ENCODE assay signal across 8 cellular contexts in genomic region chr7:27196287-27196739, GRCh38. TPM values are rescaled to one million over a fixed set of nuclear protein-coding genes. Genes with fewer than 3 reads are reported as not detected.
A peak's percentile ranks its signal among the peaks of the same experiment; 100 is the strongest.
DNase-seq lines count a peak whose midpoint lies in the region; ATAC-seq and TF ChIP-seq lines count a peak whose summit lies in the region.

No MANE protein-coding gene starts in this region.

- no peaks in the 10 kb centered on the region for H3K9me3 ChIP-seq in NT2/D1 (ENCODE audit: insufficient read depth, low read length)

- H3K36me3 ChIP-seq in NT2/D1 (ENCODE audit: insufficient read depth, insufficient read length, low read length), result no peaks in the 10 kb centered on the region

- TF ChIP-seq CTCF in HFF-Myc (IDR thresholded peaks at IDR 0.05; ENCODE audit: low read depth, low read length, missing control alignments), result peak; percentile 71

- H3K4me1 Mint-ChIP-seq in naive B cell, result peaks cover 19 to 33% (median 27%) of the 10 kb centered on the region in 3 donors
- H3K4me1 Mint-ChIP-seq in stimulated activated effector memory CD8-positive, alpha-beta T cell treated with anti-CD3 and anti-CD28 coated beads, Interleukin-12 subunit alpha, Interleukin-12 subunit beta, amount 100 ng/mL, for 72 hours, result peaks cover 23% of the 10 kb centered on the region

- H3K4me3 Mint-ChIP-seq in naive B cell, result peak overlapping the region in 2 of 8 donors; percentile 55 to 74
- H3K4me3 Mint-ChIP-seq in stimulated activated effector memory CD8-positive, alpha-beta T cell treated with anti-CD3 and anti-CD28 coated beads, Interleukin-12 subunit alpha, Interleukin-12 subunit beta, amount 100 ng/mL, for 72 hours, result no peak overlapping the region

- peaks cover 0 to 12% (median 6%) of the 10 kb centered on the region in 7 donors for H3K9me3 Mint-ChIP-seq in naive B cell
- no peaks in the 10 kb centered on the region for H3K9me3 Mint-ChIP-seq in stimulated activated effector memory CD8-positive, alpha-beta T cell treated with anti-CD3 and anti-CD28 coated beads, Interleukin-12 subunit alpha, Interleukin-12 subunit beta, amount 100 ng/mL, for 72 hours

- ATAC-seq in naive B cell (ENCODE audit: low read depth in 2 of 2), result peak; percentile 37 to 46
- ATAC-seq in stimulated activated effector memory CD8-positive, alpha-beta T cell treated with anti-CD3 and anti-CD28 coated beads, Interleukin-12 subunit alpha, Interleukin-12 subunit beta, amount 100 ng/mL, for 72 hours, result peak; percentile 41
- ATAC-seq in GM21390 (IDR thresholded peaks at IDR 0.05; ENCODE audit: unreplicated experiment), result no peak

- peaks cover 0 to 4% of the 10 kb centered on the region in 2 donors for H3K36me3 Mint-ChIP-seq in naive B cell
- H3K36me3 Mint-ChIP-seq in stimulated activated effector memory CD8-positive, alpha-beta T cell treated with anti-CD3 and anti-CD28 coated beads, Interleukin-12 subunit alpha, Interleukin-12 subunit beta, amount 100 ng/mL, for 72 hours, result no peaks in the 10 kb centered on the region

- H3K27ac Mint-ChIP-seq in naive B cell, result peak overlapping the region in 1 of 6 donors; percentile 52
- no peak overlapping the region for H3K27ac Mint-ChIP-seq in stimulated activated effector memory CD8-positive, alpha-beta T cell treated with anti-CD3 and anti-CD28 coated beads, Interleukin-12 subunit alpha, Interleukin-12 subunit beta, amount 100 ng/mL, for 72 hours

- peaks cover 70 to 76% (median 72%) of the 10 kb centered on the region in 3 donors for H3K27me3 Mint-ChIP-seq in naive B cell

- DNase-seq in Ammon's horn (ENCODE audit: low spot score), result peak; percentile 88
- DNase-seq in HFF-Myc (ENCODE audit: extremely low read depth, low read depth), result no peak
- peak; percentile 88 for DNase-seq in NT2/D1 (ENCODE audit: low read depth, low spot score)
- peak; percentile 87 for DNase-seq in activated CD8-positive, alpha-beta memory T cell treated with anti-CD3 and anti-CD28 coated beads, Interleukin-2, amount 50 U/mL, for 4 hours
- peak; percentile 89 for DNase-seq in epidermal melanocyte (ENCODE audit: insufficient read length, low spot score)
- DNase-seq in naive B cell, result peak; percentile 69
- peak; percentile 70 to 88 for DNase-seq in stimulated activated effector memory CD8-positive, alpha-beta T cell treated with anti-CD3 and anti-CD28 coated beads, Interleukin-12 subunit alpha, Interleukin-12 subunit beta, amount 100 ng/mL, for 72 hours (ENCODE audit: low spot score in 2 of 2)

- H3K9ac ChIP-seq in NT2/D1 (ENCODE audit: insufficient read length, low read depth), result no peak overlapping the region

- peak overlapping the region; percentile 83 for H3K4me3 ChIP-seq in HFF-Myc (replicated peaks; ENCODE audit: low read depth, low read length)
- H3K4me3 ChIP-seq in NT2/D1 (ENCODE audit: insufficient read length, low read depth), result no peak overlapping the region

- peaks cover 11% of the 10 kb centered on the region for H3K4me1 ChIP-seq in NT2/D1 (ENCODE audit: insufficient read depth, insufficient read length)

- H3K27me3 ChIP-seq in NT2/D1 (ENCODE audit: insufficient read depth, insufficient read length), result peaks cover 96% of the 10 kb centered on the region

RNA-seq across cellular contexts. Expression of gene HOXA13, which starts 3.6 kb away (rescaled TPM):
- polyA plus RNA-seq in naive B cell (ENCODE audit: low read depth in 6 of 6), result not detected

RNA-seq across cellular contexts. Expression of gene HOXA11, which starts 11.3 kb away (rescaled TPM):
- not detected for polyA plus RNA-seq in naive B cell (ENCODE audit: low read depth in 6 of 6)

RNA-seq across cellular contexts. Expression of gene HOXA10, which starts 22.2 kb away (rescaled TPM):
- not detected for polyA plus RNA-seq in naive B cell (ENCODE audit: low read depth in 6 of 6)

RNA-seq across cellular contexts. Expression of gene HOXA9, which starts 31.0 kb away (rescaled TPM):
- not detected for polyA plus RNA-seq in naive B cell (ENCODE audit: low read depth in 6 of 6)

RNA-seq across cellular contexts. Expression of gene HOXA7, which starts 39.8 kb away (rescaled TPM):
- polyA plus RNA-seq in naive B cell (ENCODE audit: low read depth in 6 of 6), result not detected
